Comparison of ENCODE assay signal across 8 cellular contexts in the genomic region with DNA sequence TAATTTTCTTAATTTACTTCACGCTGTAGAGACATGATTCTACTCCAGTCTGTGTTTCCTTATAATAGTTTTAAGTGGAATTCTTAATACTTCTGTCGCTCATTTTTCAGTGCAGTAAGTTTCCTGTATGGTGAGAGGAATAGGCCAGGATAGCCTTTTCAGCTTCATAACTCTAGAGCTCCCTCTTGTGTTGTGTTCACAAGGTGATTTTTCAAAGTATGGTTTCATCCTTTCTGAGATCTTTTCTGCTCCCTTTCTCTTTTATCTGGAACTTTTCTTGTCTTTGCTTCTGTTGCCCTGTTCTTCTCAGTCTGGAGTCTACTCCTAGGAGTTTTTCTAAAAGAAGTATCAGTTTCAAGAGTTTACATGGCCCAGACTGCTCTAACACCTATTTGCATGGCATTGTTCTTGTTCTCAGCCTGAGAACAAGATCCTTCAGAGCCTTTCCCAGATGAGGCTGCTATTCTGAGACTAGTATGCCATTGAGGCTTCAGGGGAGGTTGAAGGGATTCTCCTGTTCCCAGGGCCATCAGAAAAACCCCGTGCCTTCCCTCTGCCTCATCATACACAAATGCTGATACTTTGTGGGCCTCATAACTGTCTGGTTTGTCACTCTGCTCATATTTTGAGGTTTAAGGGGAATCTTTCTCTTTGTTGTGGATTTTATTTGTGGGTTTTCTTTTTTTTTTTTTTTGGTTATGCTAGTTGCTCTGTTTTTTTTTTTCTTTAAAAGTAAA. TPM values are rescaled to one million over a fixed set of nuclear protein-coding genes. Genes with fewer than 3 reads are reported as not detected.
DNase-seq lines count a peak whose midpoint lies in the region; ATAC-seq, FAIRE-seq and TF ChIP-seq lines count a peak whose summit lies in the region.

No MANE protein-coding gene starts in this region.

- DNase-seq in CD8-positive, alpha-beta T cell: no peak
- DNase-seq in NAMALWA (ENCODE audit: low spot score) (peak; percentile 71), left ventricle myocardium inferior (no peak), small intestine (peak; percentile 65), ureter (ENCODE audit: low spot score) (no peak)
- DNase-seq in activated T-helper 1 cell treated with anti-CD3 and anti-CD28 coated beads, Interleukin-12 subunit alpha, Interleukin-12 subunit beta, Interleukin-2, Interleukin-4 antibody, amounts not matched to agents 30 ng/mL and 10 ng/mL and 1 ng/mL, durations not matched to agents 14 hours and 24 hours and 36 hours (ENCODE audit: low spot score): no peak
- no peak for DNase-seq in activated CD4-positive, alpha-beta T cell treated with anti-CD3 and anti-CD28 coated beads, Interleukin-2, amount 50 U/mL, for 4 hours

- FAIRE-seq in small intestine (lab: Jason Lieb, UNC): peak; percentile 49

- H3K27ac ChIP-seq in CD8-positive, alpha-beta T cell (ENCODE audit: low read depth, low read length): no peak overlapping the region
- H3K27ac ChIP-seq in left ventricle myocardium inferior (replicated peaks): no peak overlapping the region
- H3K27ac ChIP-seq in small intestine (ENCODE audit: low read depth in 1 of 2, low read length in 1 of 2): no peak overlapping the region

- H3K4me3 Mint-ChIP-seq in CD8-positive, alpha-beta T cell: no peak overlapping the region
- no peak overlapping the region for H3K4me3 Mint-ChIP-seq in activated T-helper 1 cell treated with anti-CD3 and anti-CD28 coated beads, Interleukin-12 subunit alpha, Interleukin-12 subunit beta, Interleukin-2, Interleukin-4 antibody, amounts not matched to agents 30 ng/mL and 10 ng/mL and 1 ng/mL, durations not matched to agents 14 hours and 24 hours and 36 hours

- intact Hi-C loops in CD8-positive, alpha-beta T cell (cut with DNase I, micrococcal nuclease): loop anchor here (1.0 to 5.0 kb wide), 2 partner anchors 152 to 585 kb away; no protein-coding TSS in a partner anchor
- intact Hi-C loops in activated T-helper 1 cell treated with anti-CD3 and anti-CD28 coated beads, Interleukin-12 subunit alpha, Interleukin-12 subunit beta, Interleukin-2, Interleukin-4 antibody, amounts not matched to agents 30 ng/mL and 10 ng/mL and 1 ng/mL, durations not matched to agents 14 hours and 24 hours and 36 hours (cut with micrococcal nuclease): loop anchor here (1.0 to 5.0 kb wide), 5 partner anchors 21 to 619 kb away; a partner anchor contains a TSS
- intact Hi-C loops in left ventricle myocardium inferior (cut with micrococcal nuclease): no loop called here

- no peaks in the 10 kb centered on the region for H3K36me3 Mint-ChIP-seq in CD8-positive, alpha-beta T cell
- H3K36me3 Mint-ChIP-seq in activated T-helper 1 cell treated with anti-CD3 and anti-CD28 coated beads, Interleukin-12 subunit alpha, Interleukin-12 subunit beta, Interleukin-2, Interleukin-4 antibody, amounts not matched to agents 30 ng/mL and 10 ng/mL and 1 ng/mL, durations not matched to agents 14 hours and 24 hours and 36 hours (ENCODE audit: low read depth): peaks cover 15% of the 10 kb centered on the region

- POLR2A ChIA-PET in CD8-positive, alpha-beta T cell (lab: Charles Lee): no interaction called here

- no peaks in the 10 kb centered on the region for H3K9me3 Mint-ChIP-seq in CD8-positive, alpha-beta T cell
- peaks cover 5% of the 10 kb centered on the region for H3K9me3 Mint-ChIP-seq in activated T-helper 1 cell treated with anti-CD3 and anti-CD28 coated beads, Interleukin-12 subunit alpha, Interleukin-12 subunit beta, Interleukin-2, Interleukin-4 antibody, amounts not matched to agents 30 ng/mL and 10 ng/mL and 1 ng/mL, durations not matched to agents 14 hours and 24 hours and 36 hours

- peak; percentile 69 for TF ChIP-seq CTCF in CD8-positive, alpha-beta T cell (IDR thresholded peaks at IDR 0.05)
- TF ChIP-seq CTCF in left ventricle myocardium inferior (IDR thresholded peaks at IDR 0.05; ENCODE audit: borderline replicate concordance): peak; percentile 76

- CTCF ChIA-PET in CD8-positive, alpha-beta T cell (lab: Charles Lee): interaction anchor here (0.7 to 6.4 kb wide), 16 partner anchors 8 to 620 kb away, joined by 3 to 58 read pairs (median 4); no protein-coding TSS in a partner anchor

- H3K4me3 ChIP-seq in CD8-positive, alpha-beta T cell (ENCODE audit: low read depth, low read length): no peak overlapping the region
- H3K4me3 ChIP-seq in left ventricle myocardium inferior (no peak overlapping the region), small intestine (ENCODE audit: low read depth in 1 of 2, low read length in 2 of 2) (no peak overlapping the region)

- no peaks in the 10 kb centered on the region for H3K36me3 ChIP-seq in CD8-positive, alpha-beta T cell (ENCODE audit: insufficient read depth, low read length)
- H3K36me3 ChIP-seq in left ventricle myocardium inferior (peaks cover 9% of the 10 kb centered on the region), small intestine (ENCODE audit: control insufficient read depth in 2 of 2, insufficient read depth in 2 of 2, low read length in 2 of 2) (no peaks in the 10 kb centered on the region)

- peak overlapping the region; percentile 49 for H3K27ac Mint-ChIP-seq in CD8-positive, alpha-beta T cell
- H3K27ac Mint-ChIP-seq in activated T-helper 1 cell treated with anti-CD3 and anti-CD28 coated beads, Interleukin-12 subunit alpha, Interleukin-12 subunit beta, Interleukin-2, Interleukin-4 antibody, amounts not matched to agents 30 ng/mL and 10 ng/mL and 1 ng/mL, durations not matched to agents 14 hours and 24 hours and 36 hours: peak overlapping the region; percentile 49

- peaks cover 12% of the 10 kb centered on the region for H3K4me1 Mint-ChIP-seq in CD8-positive, alpha-beta T cell (ENCODE audit: low read depth)
- peaks cover 17% of the 10 kb centered on the region for H3K4me1 Mint-ChIP-seq in activated T-helper 1 cell treated with anti-CD3 and anti-CD28 coated beads, Interleukin-12 subunit alpha, Interleukin-12 subunit beta, Interleukin-2, Interleukin-4 antibody, amounts not matched to agents 30 ng/mL and 10 ng/mL and 1 ng/mL, durations not matched to agents 14 hours and 24 hours and 36 hours (ENCODE audit: low read depth)

- H3K9me3 ChIP-seq in CD8-positive, alpha-beta T cell (ENCODE audit: low read length): no peaks in the 10 kb centered on the region
- peaks cover 6% of the 10 kb centered on the region for H3K9me3 ChIP-seq in left ventricle myocardium inferior (replicated peaks)
- H3K9me3 ChIP-seq in small intestine (ENCODE audit: control insufficient read depth, low read depth): no peaks in the 10 kb centered on the region

- WGBS in small intestine, 3 donors: 37 to 51% (median 40%) methylated on average over 3 of the region's 3 CpGs

- peaks cover 5% of the 10 kb centered on the region for H3K4me1 ChIP-seq in CD8-positive, alpha-beta T cell (ENCODE audit: insufficient read depth, low read length)
- H3K4me1 ChIP-seq in left ventricle myocardium inferior: peaks cover 5% of the 10 kb centered on the region
- no peaks in the 10 kb centered on the region for H3K4me1 ChIP-seq in small intestine (ENCODE audit: control insufficient read depth in 2 of 2, insufficient read depth in 1 of 2, low read depth in 1 of 2, low read length in 1 of 2)

- no peaks in the 10 kb centered on the region for H3K27me3 Mint-ChIP-seq in CD8-positive, alpha-beta T cell (ENCODE audit: low read depth)
- H3K27me3 Mint-ChIP-seq in activated T-helper 1 cell treated with anti-CD3 and anti-CD28 coated beads, Interleukin-12 subunit alpha, Interleukin-12 subunit beta, Interleukin-2, Interleukin-4 antibody, amounts not matched to agents 30 ng/mL and 10 ng/mL and 1 ng/mL, durations not matched to agents 14 hours and 24 hours and 36 hours (ENCODE audit: insufficient read depth): no peaks in the 10 kb centered on the region

- no peaks in the 10 kb centered on the region for H3K27me3 ChIP-seq in CD8-positive, alpha-beta T cell (ENCODE audit: insufficient read depth, low read length)
- H3K27me3 ChIP-seq in left ventricle myocardium inferior (ENCODE audit: low read depth) (no peaks in the 10 kb centered on the region), small intestine (ENCODE audit: control insufficient read depth in 2 of 2, insufficient read depth in 2 of 2, low read length in 2 of 2) (no peaks in the 10 kb centered on the region)

- peak; percentile 58 for ATAC-seq in CD8-positive, alpha-beta T cell
- peak; percentile 60 for ATAC-seq in GM18868 (IDR thresholded peaks at IDR 0.05; ENCODE audit: unreplicated experiment)

RNA-seq across cellular contexts. Expression of a gene that starts 21.8 kb away (rescaled TPM):
- 10 to 100 TPM; 12.6 to 16.7 TPM for total RNA-seq in CD8-positive, alpha-beta T cell
- 37.2 and 40.3 TPM in 2 replicates for total RNA-seq in activated T-helper 1 cell treated with anti-CD3 and anti-CD28 coated beads, Interleukin-12 subunit alpha, Interleukin-12 subunit beta, Interleukin-2, Interleukin-4 antibody, amounts not matched to agents 30 ng/mL and 10 ng/mL and 1 ng/mL, durations not matched to agents 14 hours and 24 hours and 36 hours
- total RNA-seq in left ventricle myocardium inferior (11.3 TPM), ureter (133 TPM)
- 100 to 1,000 TPM in 2 of 3 donors, 10 to 100 TPM in 1; 58.0 to 187 (median 147) TPM for polyA plus RNA-seq in small intestine

RNA-seq across cellular contexts. Expression of a gene that starts 29.6 kb away (rescaled TPM):
- total RNA-seq in CD8-positive, alpha-beta T cell: not detected
- not detected in 2 replicates for total RNA-seq in activated T-helper 1 cell treated with anti-CD3 and anti-CD28 coated beads, Interleukin-12 subunit alpha, Interleukin-12 subunit beta, Interleukin-2, Interleukin-4 antibody, amounts not matched to agents 30 ng/mL and 10 ng/mL and 1 ng/mL, durations not matched to agents 14 hours and 24 hours and 36 hours
- total RNA-seq in left ventricle myocardium inferior (0.36 TPM), ureter (not detected)
- polyA plus RNA-seq in small intestine: 10 to 100 TPM; 11.4 to 97.7 (median 69.4) TPM

Comparison
In these comparisons a context has a peak if more than half of its experiments do, and no peak if none do; other contexts are left out.
1. DNase-seq: peak in NAMALWA (single experiment) and small intestine (single experiment); none in CD8-positive, alpha-beta T cell (0 of 7), activated T-helper 1 cell treated with anti-CD3 and anti-CD28 coated beads, Interleukin-12 subunit alpha, Interleukin-12 subunit beta, Interleukin-2, Interleukin-4 antibody, amounts not matched to agents 30 ng/mL and 10 ng/mL and 1 ng/mL, durations not matched to agents 14 hours and 24 hours and 36 hours (single experiment), left ventricle myocardium inferior (single experiment), ureter (single experiment) and activated CD4-positive, alpha-beta T cell treated with anti-CD3 and anti-CD28 coated beads, Interleukin-2, amount 50 U/mL, for 4 hours (0 of 2).